In genomic region chr5:151182976-151183375, GRCh38 we compare ENCODE assay signal across 20 cellular contexts.
"Had no signal": no experiment of that assay in that cellular context is flagged by ENCODE, and none has a peak within 500 bp of the region (broad histone marks: within the 10 kb centered on the region; RNA-seq: fewer than 3 reads in every experiment).

No MANE protein-coding gene starts in this region.

- DNase-seq: effector memory CD8-positive, alpha-beta T cell; esophagus squamous epithelium; foreskin fibroblast; immature natural killer cell; kidney; left cardiac atrium; left ventricle myocardium inferior; midbrain; right lobe of liver; stimulated activated CD4-positive, alpha-beta T cell treated with anti-CD3 and anti-CD28 coated beads, Interleukin-4, amount 100 ng/mL, for 1 hour; stimulated activated naive CD4-positive, alpha-beta T cell; tibial artery had no signal

- H3K4me3 ChIP-seq: esophagus squamous epithelium, left ventricle myocardium inferior, lung, prostate gland, right lobe of liver, tibial artery, upper lobe of left lung, uterus had no signal

- H3K27ac Mint-ChIP-seq: dendritic cell treated with granulocyte-macrophage colony-stimulating factor and Interleukin-4, amounts not matched to agents 40 ng/mL and 50 ng/mL, for 4 days had no signal

- H3K4me1 ChIP-seq: esophagus squamous epithelium, parathyroid adenoma, prostate gland, right lobe of liver, tibial artery, uterus had no signal

- H3K9ac ChIP-seq: parathyroid adenoma had no signal

- ATAC-seq: effector memory CD8-positive, alpha-beta T cell; left cardiac atrium; natural killer cell treated with Interleukin-12 subunit alpha and Interleukin-12 subunit beta and Interleukin-15 and Interleukin-18, amount 100 ng/mL, for 72 hours; right lobe of liver had no signal

- H3K27ac ChIP-seq: esophagus squamous epithelium, left ventricle myocardium inferior, parathyroid adenoma, prostate gland, right lobe of liver, tibial artery, uterus had no signal

- H3K9me3 ChIP-seq: esophagus squamous epithelium, left ventricle myocardium inferior, prostate gland, right lobe of liver, tibial artery, upper lobe of left lung, uterus had no signal

- FAIRE-seq: colon, kidney had no signal

- H3K4me3 Mint-ChIP-seq: dendritic cell treated with granulocyte-macrophage colony-stimulating factor and Interleukin-4, amounts not matched to agents 40 ng/mL and 50 ng/mL, for 4 days; effector memory CD8-positive, alpha-beta T cell; immature natural killer cell; natural killer cell treated with Interleukin-12 subunit alpha and Interleukin-12 subunit beta and Interleukin-15 and Interleukin-18, amount 100 ng/mL, for 72 hours had no signal

- H3K27me3 ChIP-seq: esophagus squamous epithelium, right lobe of liver, tibial artery, upper lobe of left lung, uterus had no signal

- H3K27me3 Mint-ChIP-seq: dendritic cell treated with granulocyte-macrophage colony-stimulating factor and Interleukin-4, amounts not matched to agents 40 ng/mL and 50 ng/mL, for 4 days; effector memory CD8-positive, alpha-beta T cell; natural killer cell treated with Interleukin-12 subunit alpha and Interleukin-12 subunit beta and Interleukin-15 and Interleukin-18, amount 100 ng/mL, for 72 hours had no signal

- H3K36me3 ChIP-seq: prostate gland, uterus had no signal

- H3K9me3 Mint-ChIP-seq: dendritic cell treated with granulocyte-macrophage colony-stimulating factor and Interleukin-4, amounts not matched to agents 40 ng/mL and 50 ng/mL, for 4 days; effector memory CD8-positive, alpha-beta T cell; immature natural killer cell; natural killer cell treated with Interleukin-12 subunit alpha and Interleukin-12 subunit beta and Interleukin-15 and Interleukin-18, amount 100 ng/mL, for 72 hours had no signal
